In the genomic region with DNA sequence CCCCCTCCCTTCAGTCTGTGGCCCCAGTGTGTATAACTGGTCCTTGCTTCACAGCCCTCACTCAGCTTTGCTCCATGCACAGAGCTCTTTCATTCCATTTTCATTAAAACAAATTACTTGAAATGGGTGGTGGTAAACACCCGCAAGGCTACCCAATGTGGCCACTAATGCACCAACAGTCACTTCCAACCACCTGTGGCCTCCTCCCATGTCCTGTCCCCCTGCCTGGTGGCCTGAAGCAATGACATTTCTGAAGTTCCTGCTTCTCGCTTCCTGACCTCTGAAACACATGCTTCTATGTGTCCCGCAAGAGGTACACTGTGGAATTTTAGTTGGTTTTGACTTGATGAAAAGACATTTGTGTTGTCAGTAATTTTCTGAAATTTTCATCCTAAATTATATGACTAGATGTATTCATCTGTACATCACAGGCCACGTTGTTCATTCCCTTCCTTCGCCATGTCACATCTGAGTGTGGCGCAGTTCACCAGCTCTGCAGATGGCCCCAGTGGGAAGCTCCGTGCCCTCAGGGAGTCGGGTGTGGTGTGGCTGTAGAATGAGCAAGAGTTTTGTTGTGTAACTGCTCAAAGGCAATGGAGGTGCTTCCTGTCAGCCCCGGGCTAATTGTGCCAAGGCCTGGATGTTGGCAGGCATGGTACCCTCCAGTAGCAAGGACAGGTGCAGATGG, we compare ENCODE assay signal across 24 cellular contexts. TPM values are rescaled to one million over a fixed set of nuclear protein-coding genes. Genes with fewer than 3 reads are reported as not detected.
DNase-seq lines count a peak whose midpoint lies in the region; ATAC-seq, FAIRE-seq and TF ChIP-seq lines count a peak whose summit lies in the region.
"Had no signal": no experiment of that assay in that cellular context is flagged by ENCODE, and none has a peak within 500 bp of the region (broad histone marks: within the 10 kb centered on the region; RNA-seq: fewer than 3 reads in every experiment).

No MANE protein-coding gene starts in this region.

- no peaks in the 10 kb centered on the region for H3K79me2 ChIP-seq in PC-3 (ENCODE audit: low read length)

- H3K27ac Mint-ChIP-seq in activated CD4-positive, alpha-beta memory T cell treated with anti-CD3 and anti-CD28 coated beads for 36 hours: peak overlapping the region; percentile 59
- H3K27ac Mint-ChIP-seq in activated CD4-positive, alpha-beta memory T cell treated with anti-CD3 and anti-CD28 coated beads, Interleukin-2, amount 10 ng/mL, durations not matched to agents 7 days and 5 days: no peak overlapping the region
- peak overlapping the region in 3 of 9 donors; percentile 2 to 70 (median 63) for H3K27ac Mint-ChIP-seq in naive thymus-derived CD4-positive, alpha-beta T cell
- H3K27ac Mint-ChIP-seq: CD4-positive, alpha-beta T cell; IgD-negative memory B cell; nephron progenitor cell had no signal

- intact Hi-C loops in activated CD4-positive, alpha-beta memory T cell treated with anti-CD3 and anti-CD28 coated beads for 36 hours (cut with micrococcal nuclease): loop anchor here (5.0 to 10.0 kb wide), 2 partner anchors 414 to 1571 kb away; no protein-coding TSS in a partner anchor
- intact Hi-C loops in PC-3 (cut with micrococcal nuclease): loop anchor here (5.0 to 10.0 kb wide), 3 partner anchors 221 to 1034 kb away; no protein-coding TSS in a partner anchor
- intact Hi-C loops in naive thymus-derived CD4-positive, alpha-beta T cell (cut with micrococcal nuclease): loop anchor here (5.0 to 10.0 kb wide), 3 partner anchors 411 to 914 kb away; no protein-coding TSS in a partner anchor
- intact Hi-C loops in left ventricle myocardium inferior (cut with micrococcal nuclease): loop anchor here (5.0 kb wide), 1 partner anchor 176 kb away; no protein-coding TSS in a partner anchor

- no peak for DNase-seq in activated CD4-positive, alpha-beta memory T cell treated with anti-CD3 and anti-CD28 coated beads for 36 hours
- no peak for DNase-seq in activated CD4-positive, alpha-beta memory T cell treated with anti-CD3 and anti-CD28 coated beads, Interleukin-2, amount 10 ng/mL, durations not matched to agents 7 days and 5 days
- DNase-seq in HTR-8/SVneo (ENCODE audit: insufficient read length, low spot score) (no peak), PC-3 (peak; percentile 51), NCI-H2029 (lab: John Stamatoyannopoulos, UW) (no peak), left ventricle myocardium inferior (no peak)
- no peak for DNase-seq in naive thymus-derived CD4-positive, alpha-beta T cell
- DNase-seq: CD4-positive, alpha-beta T cell; DMS53; kidney glomerular epithelial cell; NCI-H187 treated with DMSO at 0.1 percent for 48 hours; nephron progenitor cell; psoas muscle; stimulated activated CD4-positive, alpha-beta T cell treated with anti-CD3 and anti-CD28 coated beads, Interleukin-4, amount 100 ng/mL, for 1 hour; T-helper 9 cell; uterus had no signal

- H4K20me1 ChIP-seq in PC-3 (ENCODE audit: low read length): no peaks in the 10 kb centered on the region

- no peak overlapping the region for H3K4me3 ChIP-seq in PC-3 (ENCODE audit: low read length)
- H3K4me3 ChIP-seq in naive thymus-derived CD4-positive, alpha-beta T cell (ENCODE audit: low read length): no peak overlapping the region
- no peak overlapping the region for H3K4me3 ChIP-seq in left ventricle myocardium inferior
- H3K4me3 ChIP-seq: A549, breast epithelium, HAP-1, psoas muscle, SJSA1, skin epidermis, uterus had no signal

- peak; percentile 9 for FAIRE-seq in HTR-8/SVneo (lab: Jason Lieb, UNC)
- FAIRE-seq: A549, endothelial cell of umbilical vein had no signal

- no peaks in the 10 kb centered on the region for H3K9me3 Mint-ChIP-seq in activated CD4-positive, alpha-beta memory T cell treated with anti-CD3 and anti-CD28 coated beads for 36 hours
- H3K9me3 Mint-ChIP-seq in activated CD4-positive, alpha-beta memory T cell treated with anti-CD3 and anti-CD28 coated beads, Interleukin-2, amount 10 ng/mL, durations not matched to agents 7 days and 5 days: peaks cover 3% of the 10 kb centered on the region
- peaks cover 0 to 4% (median 0%) of the 10 kb centered on the region in 11 donors for H3K9me3 Mint-ChIP-seq in naive thymus-derived CD4-positive, alpha-beta T cell
- H3K9me3 Mint-ChIP-seq: CD4-positive, alpha-beta T cell; IgD-negative memory B cell; nephron progenitor cell had no signal

- H3K4me3 Mint-ChIP-seq in activated CD4-positive, alpha-beta memory T cell treated with anti-CD3 and anti-CD28 coated beads for 36 hours: no peak overlapping the region
- H3K4me3 Mint-ChIP-seq in activated CD4-positive, alpha-beta memory T cell treated with anti-CD3 and anti-CD28 coated beads, Interleukin-2, amount 10 ng/mL, durations not matched to agents 7 days and 5 days: no peak overlapping the region
- no peak overlapping the region for H3K4me3 Mint-ChIP-seq in naive thymus-derived CD4-positive, alpha-beta T cell
- H3K4me3 Mint-ChIP-seq: CD4-positive, alpha-beta T cell; IgD-negative memory B cell; nephron progenitor cell had no signal

- no peaks in the 10 kb centered on the region for H3K9me2 ChIP-seq in PC-3 (replicated peaks; ENCODE audit: low read length)

- H3K9me3 ChIP-seq in PC-3 (ENCODE audit: low read length) (no peaks in the 10 kb centered on the region), left ventricle myocardium inferior (replicated peaks) (no peaks in the 10 kb centered on the region)
- H3K9me3 ChIP-seq in naive thymus-derived CD4-positive, alpha-beta T cell (ENCODE audit: control insufficient read depth in 2 of 3, low read length in 3 of 3): no peaks in the 10 kb centered on the region
- H3K9me3 ChIP-seq: A549, breast epithelium, HAP-1, psoas muscle, SJSA1, uterus had no signal

- H3K4me1 ChIP-seq in PC-3 (ENCODE audit: insufficient read depth, low read length): peaks cover 35% of the 10 kb centered on the region
- peaks cover 4 to 11% of the 10 kb centered on the region in 2 donors for H3K4me1 ChIP-seq in naive thymus-derived CD4-positive, alpha-beta T cell (ENCODE audit: control insufficient read depth in 2 of 2, insufficient read depth in 2 of 2, low read length in 2 of 2)
- peaks cover 16% of the 10 kb centered on the region for H3K4me1 ChIP-seq in left ventricle myocardium inferior
- H3K4me1 ChIP-seq: breast epithelium, HAP-1, psoas muscle, uterus had no signal

- H3K36me3 ChIP-seq in PC-3 (ENCODE audit: low read depth, low read length): no peaks in the 10 kb centered on the region
- no peaks in the 10 kb centered on the region for H3K36me3 ChIP-seq in naive thymus-derived CD4-positive, alpha-beta T cell (ENCODE audit: control insufficient read depth in 2 of 3, insufficient read depth in 3 of 3, low read length in 3 of 3)
- H3K36me3 ChIP-seq in left ventricle myocardium inferior: no peaks in the 10 kb centered on the region
- H3K36me3 ChIP-seq: breast epithelium, HAP-1, SJSA1, uterus had no signal

- BruUV-seq in PC-3 (replicated peaks; lab: Mats Ljungman, UMichigan): no TSS peak

- no peak for TF ChIP-seq CTCF in PC-3 (conservative IDR thresholded peaks at IDR 0.05; ENCODE audit: low read depth, low read length)
- no peak for TF ChIP-seq CTCF in left ventricle myocardium inferior (IDR thresholded peaks at IDR 0.05; ENCODE audit: borderline replicate concordance)

- no peaks in the 10 kb centered on the region for H3K27me3 ChIP-seq in PC-3 (ENCODE audit: low read length)
- no peaks in the 10 kb centered on the region for H3K27me3 ChIP-seq in naive thymus-derived CD4-positive, alpha-beta T cell (ENCODE audit: control insufficient read depth in 2 of 2, insufficient read depth in 2 of 2, low read length in 2 of 2)
- H3K27me3 ChIP-seq in left ventricle myocardium inferior (ENCODE audit: low read depth): no peaks in the 10 kb centered on the region
- H3K27me3 ChIP-seq: breast epithelium, SJSA1, uterus had no signal

- POLR2A ChIA-PET in activated CD4-positive, alpha-beta memory T cell treated with anti-CD3 and anti-CD28 coated beads for 36 hours (lab: Charles Lee): no interaction called here
- POLR2A ChIA-PET in activated CD4-positive, alpha-beta memory T cell treated with anti-CD3 and anti-CD28 coated beads, Interleukin-2, amount 10 ng/mL, durations not matched to agents 7 days and 5 days (lab: Charles Lee): no interaction called here
- POLR2A ChIA-PET in PC-3 (lab: Charles Lee; ENCODE audit: unreplicated experiment): no interaction called here
- POLR2A ChIA-PET in naive thymus-derived CD4-positive, alpha-beta T cell (lab: Charles Lee): interaction anchor here (1.0 kb wide), 1 partner anchor 177 kb away, joined by 3 read pairs; no protein-coding TSS in a partner anchor

- H3K4me1 Mint-ChIP-seq in activated CD4-positive, alpha-beta memory T cell treated with anti-CD3 and anti-CD28 coated beads for 36 hours (ENCODE audit: low read depth): peaks cover 12% of the 10 kb centered on the region
- H3K4me1 Mint-ChIP-seq in activated CD4-positive, alpha-beta memory T cell treated with anti-CD3 and anti-CD28 coated beads, Interleukin-2, amount 10 ng/mL, durations not matched to agents 7 days and 5 days: peaks cover 34% of the 10 kb centered on the region
- peaks cover 16 to 34% (median 29%) of the 10 kb centered on the region in 7 donors for H3K4me1 Mint-ChIP-seq in naive thymus-derived CD4-positive, alpha-beta T cell

- no peaks in the 10 kb centered on the region for H3K27me3 Mint-ChIP-seq in activated CD4-positive, alpha-beta memory T cell treated with anti-CD3 and anti-CD28 coated beads for 36 hours
- H3K27me3 Mint-ChIP-seq in activated CD4-positive, alpha-beta memory T cell treated with anti-CD3 and anti-CD28 coated beads, Interleukin-2, amount 10 ng/mL, durations not matched to agents 7 days and 5 days: no peaks in the 10 kb centered on the region
- H3K27me3 Mint-ChIP-seq in naive thymus-derived CD4-positive, alpha-beta T cell: no peaks in the 10 kb centered on the region
- H3K27me3 Mint-ChIP-seq: CD4-positive, alpha-beta T cell; IgD-negative memory B cell had no signal

- no peak for ATAC-seq in PC-3
- ATAC-seq in naive thymus-derived CD4-positive, alpha-beta T cell: peak; percentile 46
- no peak for ATAC-seq in HG03175 (IDR thresholded peaks at IDR 0.05; ENCODE audit: unreplicated experiment)
- ATAC-seq: A549, psoas muscle had no signal

- H2AFZ ChIP-seq in PC-3 (ENCODE audit: low read length): peak overlapping the region; percentile 37; the same call in 1 of the 2 replicates

- H3K4me2 ChIP-seq in PC-3 (ENCODE audit: low read length): no peak overlapping the region
- H3K4me2 ChIP-seq: A549 had no signal

- H3K27ac ChIP-seq in PC-3 (ENCODE audit: low read length) (no peak overlapping the region), left ventricle myocardium inferior (replicated peaks) (no peak overlapping the region)
- H3K27ac ChIP-seq in naive thymus-derived CD4-positive, alpha-beta T cell (ENCODE audit: low read depth, low read length): no peak overlapping the region
- H3K27ac ChIP-seq: A549, breast epithelium, psoas muscle, SJSA1, skin epidermis, uterus had no signal

- CTCF ChIA-PET in activated CD4-positive, alpha-beta memory T cell treated with anti-CD3 and anti-CD28 coated beads for 36 hours (lab: Charles Lee): interaction anchor here (0.8 to 12.7 kb wide), 5 partner anchors 9 to 239 kb away, joined by 4 to 154 read pairs (median 6); a partner anchor contains a TSS
- CTCF ChIA-PET in activated CD4-positive, alpha-beta memory T cell treated with anti-CD3 and anti-CD28 coated beads, Interleukin-2, amount 10 ng/mL, durations not matched to agents 7 days and 5 days (lab: Charles Lee): interaction anchor here (0.6 to 7.2 kb wide), 13 partner anchors 9 to 405 kb away, joined by 3 to 118 read pairs (median 5); a partner anchor contains a TSS
- CTCF ChIA-PET in PC-3 (lab: Charles Lee): interaction anchor here (3.5 kb wide), 1 partner anchor 177 kb away, joined by 38 read pairs; no protein-coding TSS in a partner anchor
- CTCF ChIA-PET in naive thymus-derived CD4-positive, alpha-beta T cell (lab: Charles Lee): interaction anchor here (0.7 to 7.0 kb wide), 5 partner anchors 8 to 175 kb away, joined by 3 to 68 read pairs (median 6); a partner anchor contains a TSS

- H3K36me3 Mint-ChIP-seq in activated CD4-positive, alpha-beta memory T cell treated with anti-CD3 and anti-CD28 coated beads for 36 hours: no peaks in the 10 kb centered on the region
- peaks cover 15% of the 10 kb centered on the region for H3K36me3 Mint-ChIP-seq in activated CD4-positive, alpha-beta memory T cell treated with anti-CD3 and anti-CD28 coated beads, Interleukin-2, amount 10 ng/mL, durations not matched to agents 7 days and 5 days (ENCODE audit: low read depth)
- peaks cover 0 to 17% (median 3%) of the 10 kb centered on the region in 5 donors for H3K36me3 Mint-ChIP-seq in naive thymus-derived CD4-positive, alpha-beta T cell

- H3K9ac ChIP-seq in PC-3 (ENCODE audit: low read length): no peak overlapping the region

- peaks cover 5% of the 10 kb centered on the region for H3F3A ChIP-seq in PC-3 (ENCODE audit: low read length, unreplicated experiment)

RNA-seq across cellular contexts. Expression of a gene that starts 9.6 kb away (rescaled TPM):
- total RNA-seq in activated CD4-positive, alpha-beta memory T cell treated with anti-CD3 and anti-CD28 coated beads for 36 hours: not detected
- 1 to 10 TPM; 5.5 to 7.5 TPM for total RNA-seq in activated CD4-positive, alpha-beta memory T cell treated with anti-CD3 and anti-CD28 coated beads, Interleukin-2, amount 10 ng/mL, durations not matched to agents 7 days and 5 days
- total RNA-seq in PC-3 (2014; rRNA removed): 0.95 and 1.7 TPM in 2 replicates
- total RNA-seq in naive thymus-derived CD4-positive, alpha-beta T cell: 1 to 10 TPM in 2 of 5 experiments, under 1 TPM in 3; 0.32 to 2.6 (median 0.61) TPM
- polyA plus RNA-seq in naive thymus-derived CD4-positive, alpha-beta T cell: 1 to 10 TPM; 1.4 to 1.9 TPM
- total RNA-seq in left ventricle myocardium inferior: 0.38 TPM
